9 cellular contexts compared by ENCODE assay signal in the genomic region with DNA sequence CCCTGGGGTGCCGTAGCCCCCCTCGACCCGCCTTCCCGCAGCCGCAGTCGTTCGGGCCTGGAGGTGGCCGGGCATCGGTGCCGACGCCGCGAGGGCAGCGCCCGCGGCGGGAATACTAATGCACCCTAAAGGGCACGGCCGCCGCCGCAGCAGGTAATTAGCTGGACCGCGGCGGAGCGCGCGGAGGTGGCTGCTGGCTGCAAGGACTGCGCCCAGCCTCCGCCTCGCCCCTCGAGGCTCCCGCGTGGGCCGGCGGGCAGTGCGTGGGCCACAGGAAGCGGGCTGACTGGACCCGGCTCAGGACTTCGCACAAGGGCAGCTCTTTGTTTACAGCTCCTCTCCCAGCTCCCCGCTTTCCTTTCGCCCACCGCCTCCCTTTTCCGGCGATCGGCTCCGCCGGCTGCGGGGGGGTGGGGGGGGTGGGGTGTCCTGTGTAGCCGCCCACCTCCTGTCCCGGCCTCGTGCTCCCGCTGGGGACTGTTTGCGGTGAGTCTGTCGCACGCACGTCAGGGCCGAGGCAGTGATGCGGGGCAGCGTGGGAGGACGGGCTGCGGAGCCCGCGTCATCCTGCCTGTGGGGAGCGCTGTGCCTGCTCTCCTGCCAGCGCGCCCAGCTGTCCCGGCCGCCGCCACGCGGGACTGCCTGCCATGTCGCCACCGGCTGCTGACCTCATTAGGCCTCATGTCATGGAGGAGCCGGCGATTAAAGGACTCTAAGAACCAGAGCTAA. TPM values are rescaled to one million over a fixed set of nuclear protein-coding genes. Genes with fewer than 3 reads are reported as not detected.
A peak's percentile ranks its signal among the peaks of the same experiment; 100 is the strongest.
DNase-seq lines count a peak whose midpoint lies in the region; ATAC-seq, FAIRE-seq and TF ChIP-seq lines count a peak whose summit lies in the region.
"Had no signal": no experiment of that assay in that cellular context is flagged by ENCODE, and none has a peak within 500 bp of the region (broad histone marks: within the 10 kb centered on the region; RNA-seq: fewer than 3 reads in every experiment).

No MANE protein-coding gene starts in this region.

- no peak overlapping the region for H3K4me2 ChIP-seq in MM.1S (ENCODE audit: low read depth, low read length)

- FAIRE-seq in GM12891 (lab: Jason Lieb, UNC), result peak; percentile 96

- no peaks in the 10 kb centered on the region for H3K36me3 ChIP-seq in ACC112 (ENCODE audit: insufficient read depth, low read length)
- H3K36me3 ChIP-seq in ovary, result no peaks in the 10 kb centered on the region
- H3K36me3 ChIP-seq in MM.1S (replicated peaks; ENCODE audit: insufficient read depth, low read length), result no peaks in the 10 kb centered on the region

- H3F3A ChIP-seq in MM.1S (ENCODE audit: insufficient read depth, low read length), result no peaks in the 10 kb centered on the region

- H3K4me3 ChIP-seq in ACC112 (ENCODE audit: low read depth, low read length) (peak overlapping the region; percentile 68), ovary (peak overlapping the region; percentile 32), MM.1S (ENCODE audit: low read length) (no peak overlapping the region)

- ATAC-seq in HG02973 (IDR thresholded peaks at IDR 0.05; ENCODE audit: unreplicated experiment), result peak; percentile 55
- ATAC-seq in GM19324 (IDR thresholded peaks at IDR 0.05; ENCODE audit: low FRiP score, unreplicated experiment), result no peak

- H2AFZ ChIP-seq in ACC112 (ENCODE audit: low read length, unreplicated experiment), result peak overlapping the region; percentile 53
- H2AFZ ChIP-seq in MM.1S (ENCODE audit: low read length), result no peak overlapping the region

- H3K27me3 ChIP-seq in ACC112 (ENCODE audit: insufficient read depth, low read length), result peaks cover 9% of the 10 kb centered on the region; the same call in 1 of the 2 replicates
- no peaks in the 10 kb centered on the region for H3K27me3 ChIP-seq in ovary
- H3K27me3 ChIP-seq in MM.1S (replicated peaks; ENCODE audit: insufficient read depth, low read length), result no peaks in the 10 kb centered on the region

- no peak overlapping the region for H3K27ac ChIP-seq in ACC112 (ENCODE audit: low read depth, low read length)
- H3K27ac ChIP-seq in ovary, result no peak overlapping the region
- no peak overlapping the region for H3K27ac ChIP-seq in MM.1S (ENCODE audit: low read length)
- H3K27ac ChIP-seq: HL-60 had no signal

- no peak overlapping the region for H3K9ac ChIP-seq in MM.1S (ENCODE audit: low read length)

- TF ChIP-seq CTCF in ovary (IDR thresholded peaks at IDR 0.05) (no peak), MM.1S (IDR thresholded peaks at IDR 0.05; ENCODE audit: low read length) (no peak)

- peak; percentile 81 for DNase-seq in GM12891 (ENCODE audit: insufficient read length, low spot score)
- peak in 2 of 3 experiments; percentile 24 to 30 for DNase-seq in activated CD8-positive, alpha-beta memory T cell treated with anti-CD3 and anti-CD28 coated beads for 48 hours (ENCODE audit: low read depth in 2 of 3, low spot score in 2 of 3)
- DNase-seq in germinal center (ENCODE audit: low spot score), result peak; percentile 34
- peak in 4 of 5 donors; percentile 53 to 73 (median 61) for DNase-seq in ovary
- DNase-seq in MM.1S, result no peak

- no peak for TF ChIP-seq POLR2A in GM12891 (IDR thresholded peaks at IDR 0.05; ENCODE audit: low read depth, low read length)
- TF ChIP-seq POLR2A in ovary (IDR thresholded peaks at IDR 0.05), result no peak

- H3K79me2 ChIP-seq in ACC112 (ENCODE audit: control insufficient read depth, insufficient read depth, low read length, unreplicated experiment) (no peaks in the 10 kb centered on the region), MM.1S (ENCODE audit: low read length) (no peaks in the 10 kb centered on the region)

- 1 to 3% (median 2%) methylated on average over 70 to 75 of the region's 75 CpGs for WGBS in ovary, 3 donors

- intact Hi-C loops in ovary (cut with DNase I), result no loop called here

- no peak for TF ChIP-seq EP300 in ovary (IDR thresholded peaks at IDR 0.05)

- peaks cover 15% of the 10 kb centered on the region for H3K4me1 ChIP-seq in ACC112 (ENCODE audit: control insufficient read depth, insufficient read depth, low read length, unreplicated experiment)
- H3K4me1 ChIP-seq in ovary (ENCODE audit: insufficient read depth), result peaks cover 5% of the 10 kb centered on the region
- H3K4me1 ChIP-seq in MM.1S (ENCODE audit: low read length), result no peaks in the 10 kb centered on the region

- H3K9me3 ChIP-seq in ovary, result no peaks in the 10 kb centered on the region
- H3K9me3 ChIP-seq in MM.1S (replicated peaks; ENCODE audit: insufficient read depth, low read length), result no peaks in the 10 kb centered on the region

- no peaks in the 10 kb centered on the region for H4K20me1 ChIP-seq in MM.1S (ENCODE audit: insufficient read depth, low read length)

- H3K9me2 ChIP-seq in MM.1S (replicated peaks; ENCODE audit: insufficient read depth, low read length), result no peaks in the 10 kb centered on the region

TF ChIP-seq in GM12891, 5 proteins besides CTCF, POLR2A, EP300 and RAD21:
- TF ChIP-seq SPI1 (IDR thresholded peaks at IDR 0.05; ENCODE audit: low read depth, low read length), result no peak
- TF ChIP-seq PAX5 (IDR thresholded peaks at IDR 0.05; ENCODE audit: insufficient read depth, low read length, severe bottlenecking), result peak; percentile 93
- TF ChIP-seq TAF1 (IDR thresholded peaks at IDR 0.05; ENCODE audit: low read depth, low read length), result no peak
- TF ChIP-seq POU2F2 (IDR thresholded peaks at IDR 0.05; ENCODE audit: low read depth, low read length), result peak; percentile 67; the same call in 1 of the 2 replicates
- TF ChIP-seq POLR2AphosphoS5 (IDR thresholded peaks at IDR 0.05; ENCODE audit: low read depth, low read length), result no peak

RNA-seq across cellular contexts. Expression of a gene that starts 53.2 kb away (rescaled TPM):
- 0.40 TPM for polyA plus RNA-seq in GM12891 (2012; ENCODE audit: low read depth, missing spikeins)
- total RNA-seq in ovary, result 10 to 100 TPM in 2 of 7 donors, 1 to 10 TPM in 5; 1.4 to 13.4 (median 5.4) TPM
- 1 to 10 TPM; 1.3 to 1.5 TPM for polyA plus RNA-seq in ovary
